ENCODE assay signal across 29 cellular contexts in the genomic region with DNA sequence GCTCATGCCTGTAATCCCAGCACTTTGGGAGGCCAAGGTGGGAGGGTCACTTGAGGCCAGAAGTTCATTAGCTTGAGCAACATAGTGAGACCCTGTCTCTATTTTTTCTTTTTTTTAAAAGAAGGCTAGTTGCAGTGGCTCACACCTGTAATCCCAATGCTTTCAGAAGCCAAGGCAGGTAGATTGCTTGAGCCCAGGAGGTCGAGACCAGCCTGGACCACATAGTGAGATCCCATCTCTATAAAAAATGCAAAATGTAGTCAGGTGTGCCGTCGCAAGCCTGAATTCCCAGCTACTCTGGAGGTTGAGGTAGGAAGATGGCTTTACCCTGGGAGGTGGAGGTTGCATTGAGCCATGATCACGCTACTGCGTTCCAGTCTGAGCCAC. TPM values are rescaled to one million over a fixed set of nuclear protein-coding genes. Genes with fewer than 3 reads are reported as not detected.
"Had no signal": no experiment of that assay in that cellular context is flagged by ENCODE, and none has a peak within 500 bp of the region (broad histone marks: within the 10 kb centered on the region; RNA-seq: fewer than 3 reads in every experiment).

No MANE protein-coding gene starts in this region.

- H3K4me3 ChIP-seq: esophagus squamous epithelium, gastroesophageal sphincter, heart right ventricle, hepatocyte had no signal

- H3K9me3 ChIP-seq: esophagus squamous epithelium, gastroesophageal sphincter, heart right ventricle had no signal

- H3K27ac ChIP-seq: epithelial cell of prostate, esophagus squamous epithelium, gastroesophageal sphincter, heart right ventricle, hepatocyte had no signal

- H3K4me2 ChIP-seq: hepatocyte had no signal

- H3K9me3 Mint-ChIP-seq: activated CD4-positive, alpha-beta memory T cell treated with anti-CD3 and anti-CD28 coated beads, Interleukin-2, amount 10 ng/mL, durations not matched to agents 7 days and 5 days; activated T-cell treated with anti-CD3 and anti-CD28 coated beads, Interleukin-2, amount 50 U/mL, for 24 hours; activated T-cell treated with anti-CD3 and anti-CD28 coated beads, Interleukin-2, amount 50 U/mL, for 72 hours had no signal

- H3K27ac Mint-ChIP-seq: activated CD4-positive, alpha-beta memory T cell treated with anti-CD3 and anti-CD28 coated beads, Interleukin-2, amount 10 ng/mL, durations not matched to agents 7 days and 5 days; activated naive CD8-positive, alpha-beta T cell; activated T-cell treated with anti-CD3 and anti-CD28 coated beads, Interleukin-2, amount 50 U/mL, for 24 hours; activated T-cell treated with anti-CD3 and anti-CD28 coated beads, Interleukin-2, amount 50 U/mL, for 72 hours had no signal

- H2AFZ ChIP-seq: hepatocyte had no signal

- FAIRE-seq: astrocyte, colon, endometrium, endothelial cell of umbilical vein had no signal

- DNase-seq: activated CD4-positive, alpha-beta memory T cell treated with anti-CD3 and anti-CD28 coated beads, Interleukin-2, amount 10 ng/mL, durations not matched to agents 7 days and 5 days; activated CD4-positive, alpha-beta T cell treated with anti-CD3 and anti-CD28 coated beads for 48 hours; activated CD8-positive, alpha-beta memory T cell treated with anti-CD3 and anti-CD28 coated beads, Interleukin-2, amount 50 U/mL, for 48 hours; activated gamma-delta T cell; activated naive CD4-positive, alpha-beta T cell treated with anti-CD3 and anti-CD28 coated beads, Interleukin-2, amount 50 U/mL, for 16 hours; activated naive CD4-positive, alpha-beta T cell treated with Interleukin-2 at 50 U/mL for 16 hours; activated T-cell treated with anti-CD3 and anti-CD28 coated beads for 4 hours; activated T-cell treated with anti-CD3 and anti-CD28 coated beads, Interleukin-2, amount 50 U/mL, for 24 hours; activated T-cell treated with anti-CD3 and anti-CD28 coated beads, Interleukin-2, amount 50 U/mL, for 72 hours; amniotic stem cell; anterior cingulate cortex; caudate nucleus; cortex of kidney; dermis blood vessel endothelial cell; effector CD8-positive, alpha-beta T cell; esophagus squamous epithelium; foreskin melanocyte; heart right ventricle; T-helper 2 cell had no signal

- H3K4me3 Mint-ChIP-seq: activated CD4-positive, alpha-beta memory T cell treated with anti-CD3 and anti-CD28 coated beads, Interleukin-2, amount 10 ng/mL, durations not matched to agents 7 days and 5 days; activated naive CD8-positive, alpha-beta T cell; activated T-cell treated with anti-CD3 and anti-CD28 coated beads, Interleukin-2, amount 50 U/mL, for 24 hours had no signal

- H3K27me3 Mint-ChIP-seq: activated naive CD8-positive, alpha-beta T cell; activated T-cell treated with anti-CD3 and anti-CD28 coated beads, Interleukin-2, amount 50 U/mL, for 24 hours had no signal

- ATAC-seq: activated T-cell treated with anti-CD3 and anti-CD28 coated beads, Interleukin-2, amount 50 U/mL, for 72 hours; gastroesophageal sphincter; heart right ventricle had no signal

- H3K79me2 ChIP-seq: hepatocyte had no signal

- H3K27me3 ChIP-seq: hepatocyte had no signal

- H3K36me3 ChIP-seq: heart right ventricle had no signal

- H3K36me3 Mint-ChIP-seq: activated naive CD8-positive, alpha-beta T cell had no signal

RNA-seq across cellular contexts. Expression of a gene that starts 27.1 kb away (rescaled TPM):
- total RNA-seq: esophagus squamous epithelium, fibroblast of villous mesenchyme, glomerular endothelial cell had no signal
- polyA plus RNA-seq: hepatocyte had no signal
